ENCODE assay signal across 10 cellular contexts in genomic region chr3:133464573-133464972, GRCh38.
A peak's percentile ranks its signal among the peaks of the same experiment; 100 is the strongest.
DNase-seq lines count a peak whose midpoint lies in the region; ATAC-seq and TF ChIP-seq lines count a peak whose summit lies in the region.
"Had no signal": no experiment of that assay in that cellular context is flagged by ENCODE, and none has a peak within 500 bp of the region (broad histone marks: within the 10 kb centered on the region; RNA-seq: fewer than 3 reads in every experiment).

No MANE protein-coding gene starts in this region.

- ATAC-seq in heart right ventricle (no peak), Right ventricle myocardium superior (ENCODE audit: poor library complexity) (no peak), HG02885 (IDR thresholded peaks at IDR 0.05; ENCODE audit: poor library complexity, unreplicated experiment) (no peak), HG02763 (IDR thresholded peaks at IDR 0.05; ENCODE audit: unreplicated experiment) (no peak)

- H3K9me3 Mint-ChIP-seq in type B pancreatic cell: no peaks in the 10 kb centered on the region

- H3K9me3 ChIP-seq in heart right ventricle: no peaks in the 10 kb centered on the region
- H3K9me3 ChIP-seq: SJSA1 had no signal

- TF ChIP-seq CTCF in heart right ventricle (IDR thresholded peaks at IDR 0.05) (peak in 6 of 9 donors; percentile 15 to 40 (median 26)), type B pancreatic cell (conservative IDR thresholded peaks at IDR 0.05) (peak; percentile 40)

- no peak overlapping the region for H3K4me3 ChIP-seq in heart right ventricle
- H3K4me3 ChIP-seq: SJSA1 had no signal

- no peak overlapping the region for H3K4me3 Mint-ChIP-seq in type B pancreatic cell

- no peaks in the 10 kb centered on the region for H3K27me3 Mint-ChIP-seq in type B pancreatic cell

- no peak overlapping the region for H3K27ac ChIP-seq in heart right ventricle
- H3K27ac ChIP-seq: SJSA1 had no signal

- peaks cover 0 to 4% (median 0%) of the 10 kb centered on the region in 7 donors for H3K27me3 ChIP-seq in heart right ventricle
- H3K27me3 ChIP-seq: SJSA1 had no signal

- peaks cover 26% of the 10 kb centered on the region for H3K4me1 Mint-ChIP-seq in type B pancreatic cell (ENCODE audit: unreplicated experiment)

- peaks cover 0 to 27% (median 12%) of the 10 kb centered on the region in 9 donors for H3K4me1 ChIP-seq in heart right ventricle
- H3K4me1 ChIP-seq: SJSA1 had no signal

- 87 to 91% methylated on average over 1 of the region's 1 CpG for WGBS in heart right ventricle, 2 donors

- H3K27ac Mint-ChIP-seq in type B pancreatic cell: no peak overlapping the region

- no peak for DNase-seq in heart right ventricle
- no peak for DNase-seq in Right ventricle myocardium superior
- DNase-seq in NCI-H2029 treated with DMSO at 0.1 percent for 48 hours (lab: John Stamatoyannopoulos, UW): peak; percentile 33
- peak; percentile 45 for DNase-seq in dedifferentiated amniotic fluid mesenchymal stem cell (ENCODE audit: extremely low spot score)
- no peak for DNase-seq in type B pancreatic cell (ENCODE audit: extremely low spot score, unreplicated experiment)
- DNase-seq in cerebellum (ENCODE audit: low spot score): no peak
- DNase-seq: cerebellar nuclear complex had no signal

- intact Hi-C loops in heart right ventricle (cut with DNase I): loop anchor here in 2 of 10 donors (10.0 kb wide), 1 partner anchor 110 kb away; the partner anchor contains the start of gene CDV3 (in 2 of the 2)
- intact Hi-C loops in Right ventricle myocardium superior (cut with DNase I): loop anchor here (10.0 kb wide), 1 partner anchor 110 kb away; the partner anchor contains the start of gene CDV3

- no peaks in the 10 kb centered on the region for H3K36me3 Mint-ChIP-seq in type B pancreatic cell

- H3K36me3 ChIP-seq in heart right ventricle: no peaks in the 10 kb centered on the region
- H3K36me3 ChIP-seq: SJSA1 had no signal

Comparison
In these comparisons a context has a peak if more than half of its experiments do, and no peak if none do; other contexts are left out.
1. DNase-seq: peak in NCI-H2029 treated with DMSO at 0.1 percent for 48 hours (single experiment) and dedifferentiated amniotic fluid mesenchymal stem cell (single experiment); none in heart right ventricle (0 of 2), Right ventricle myocardium superior (single experiment), type B pancreatic cell (single experiment) and cerebellum (single experiment).